Comparison of ENCODE assay signal across 8 cellular contexts in the genomic region with DNA sequence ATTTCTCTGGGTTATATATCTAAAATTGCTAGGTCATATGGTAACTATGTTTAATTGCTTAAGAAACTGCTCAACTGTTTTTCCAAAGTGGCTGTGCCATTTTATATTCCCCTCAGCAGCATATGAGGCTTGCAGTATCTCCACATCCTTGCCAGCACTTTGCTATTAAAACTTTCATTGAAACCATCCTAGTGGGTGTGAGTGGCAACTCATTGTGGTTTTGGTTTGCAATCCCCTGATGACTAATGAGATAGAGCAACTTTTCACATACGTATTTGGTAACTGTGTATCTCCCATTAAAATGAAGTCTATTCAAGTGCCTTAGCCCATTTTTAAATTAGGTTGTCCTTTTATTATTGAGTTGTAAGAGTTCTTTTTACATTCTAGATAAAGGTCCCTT. TPM values are rescaled to one million over a fixed set of nuclear protein-coding genes. Genes with fewer than 3 reads are reported as not detected.
DNase-seq lines count a peak whose midpoint lies in the region; ATAC-seq and TF ChIP-seq lines count a peak whose summit lies in the region.

No MANE protein-coding gene starts in this region.

- CTCF ChIA-PET in activated B cell treated with CpG ODN at 0.5 μM for 24 hours (lab: Charles Lee) = no interaction called here

- peak overlapping the region in 3 of 11 experiments; percentile 37 to 56 (median 44); a peak in 4 of 22 replicates for H3K9ac ChIP-seq in BLaER1 treated with 17β-estradiol and CSF1 and Interleukin-3, amounts not matched to agents 10 nM and 100 nM

- POLR2A ChIA-PET in activated B cell treated with CpG ODN at 0.5 μM for 24 hours (lab: Charles Lee) = interaction anchor here (1.8 kb wide), 1 partner anchor 113 kb away, joined by 4 read pairs; a partner anchor contains a TSS

- DNase-seq in activated B cell treated with CpG ODN at 0.5 μM for 24 hours (no peak), left lung (no peak), spleen (no peak), DMS114 treated with DMSO at 0.1 percent for 48 hours (lab: John Stamatoyannopoulos, UW; ENCODE audit: unreplicated experiment) (no peak)

- H3K36me3 ChIP-seq in BLaER1 treated with 17β-estradiol and CSF1 and Interleukin-3, amounts not matched to agents 10 nM and 100 nM = peaks cover 41 to 58% (median 45%) of the 10 kb centered on the region in 11 experiments
- H3K36me3 ChIP-seq in left lung (peaks cover 0 to 27% of the 10 kb centered on the region in 2 donors), spleen (peaks cover 0 to 43% (median 23%) of the 10 kb centered on the region in 6 donors)

- ATAC-seq in GM19324 (IDR thresholded peaks at IDR 0.05; ENCODE audit: low FRiP score, unreplicated experiment) = peak; percentile 73
- ATAC-seq in HG03442 (IDR thresholded peaks at IDR 0.05; ENCODE audit: unreplicated experiment) = peak; percentile 98
- peak; percentile 92 for ATAC-seq in activated B cell treated with CpG ODN at 0.5 μM for 24 hours (ENCODE audit: low read depth)
- ATAC-seq in left lung = peak; percentile 69
- no peak for ATAC-seq in GM19397 (IDR thresholded peaks at IDR 0.05; ENCODE audit: unreplicated experiment)

- no peaks in the 10 kb centered on the region for H3K9me3 Mint-ChIP-seq in activated B cell treated with CpG ODN at 0.5 μM for 24 hours

- H3K4me3 ChIP-seq in BLaER1 treated with 17β-estradiol and CSF1 and Interleukin-3, amounts not matched to agents 10 nM and 100 nM = no peak overlapping the region
- H3K4me3 ChIP-seq in left lung (no peak overlapping the region), spleen (no peak overlapping the region)

- intact Hi-C loops in activated B cell treated with CpG ODN at 0.5 μM for 24 hours (cut with micrococcal nuclease) = loop anchor here (2.0 kb wide), 1 partner anchor 17 kb away; a partner anchor contains a TSS
- intact Hi-C loops in left lung (cut with DNase I) = no loop called here
- intact Hi-C loops in spleen (cut with DNase I; ENCODE audit: low total_unique reads) = no loop called here

- H3K4me2 ChIP-seq in BLaER1 treated with 17β-estradiol and CSF1 and Interleukin-3, amounts not matched to agents 10 nM and 100 nM = peak overlapping the region; percentile 21 to 84 (median 57); a peak in 16 of 22 replicates

- TF ChIP-seq POLR2A in spleen (IDR thresholded peaks at IDR 0.05) = no peak

- WGBS in spleen, 5 donors = 15 to 38% (median 29%) methylated on average over 1 of the region's 1 CpG

- H3K36me3 Mint-ChIP-seq in activated B cell treated with CpG ODN at 0.5 μM for 24 hours (ENCODE audit: low read depth) = peaks cover 38% of the 10 kb centered on the region

- H3K27me3 ChIP-seq in BLaER1 treated with 17β-estradiol and CSF1 and Interleukin-3, amounts not matched to agents 10 nM and 100 nM = no peaks in the 10 kb centered on the region
- H3K27me3 ChIP-seq in left lung = no peaks in the 10 kb centered on the region
- H3K27me3 ChIP-seq in spleen (replicated peaks in 1 of 7) = no peaks in the 10 kb centered on the region

- peaks cover 26 to 62% (median 41%) of the 10 kb centered on the region in 10 experiments for H3K4me1 ChIP-seq in BLaER1 treated with 17β-estradiol and CSF1 and Interleukin-3, amounts not matched to agents 10 nM and 100 nM
- H3K4me1 ChIP-seq in left lung (peaks cover 12 to 32% of the 10 kb centered on the region in 2 donors), spleen (peaks cover 0 to 66% (median 28%) of the 10 kb centered on the region in 6 donors)

- no peak for TF ChIP-seq CTCF in activated B cell treated with CpG ODN at 0.5 μM for 24 hours (IDR thresholded peaks at IDR 0.05)
- no peak for TF ChIP-seq CTCF in left lung (IDR thresholded peaks at IDR 0.05)
- no peak for TF ChIP-seq CTCF in spleen (IDR thresholded peaks at IDR 0.05 in 8 of 11, conservative IDR thresholded peaks at IDR 0.05 in 3 of 11)

- peak overlapping the region; percentile 46 for H3K27ac Mint-ChIP-seq in activated B cell treated with CpG ODN at 0.5 μM for 24 hours

- no peaks in the 10 kb centered on the region for H3K9me3 ChIP-seq in BLaER1 treated with 17β-estradiol and CSF1 and Interleukin-3, amounts not matched to agents 10 nM and 100 nM (replicated peaks in 1 of 11)
- no peaks in the 10 kb centered on the region for H3K9me3 ChIP-seq in left lung
- H3K9me3 ChIP-seq in spleen = no peaks in the 10 kb centered on the region

- H3K4me1 Mint-ChIP-seq in activated B cell treated with CpG ODN at 0.5 μM for 24 hours = peaks cover 31% of the 10 kb centered on the region

- H3K27me3 Mint-ChIP-seq in activated B cell treated with CpG ODN at 0.5 μM for 24 hours = no peaks in the 10 kb centered on the region

- no peak overlapping the region for H3K4me3 Mint-ChIP-seq in activated B cell treated with CpG ODN at 0.5 μM for 24 hours

- peaks cover 31 to 96% (median 65%) of the 10 kb centered on the region in 11 experiments; a peak in 21 of 22 replicates for H4K20me1 ChIP-seq in BLaER1 treated with 17β-estradiol and CSF1 and Interleukin-3, amounts not matched to agents 10 nM and 100 nM

- peak overlapping the region in 10 of 11 experiments; percentile 36 to 85 (median 66); a peak in 18 of 22 replicates for H3K27ac ChIP-seq in BLaER1 treated with 17β-estradiol and CSF1 and Interleukin-3, amounts not matched to agents 10 nM and 100 nM
- H3K27ac ChIP-seq in left lung = no peak overlapping the region
- H3K27ac ChIP-seq in spleen = peak overlapping the region in 4 of 8 donors; percentile 2 to 50 (median 26)

RNA-seq across cellular contexts. Expression of a gene that starts 17.3 kb away (rescaled TPM):
- total RNA-seq in activated B cell treated with CpG ODN at 0.5 μM for 24 hours (72.9 and 76.4 TPM in 2 replicates), left lung (10 to 100 TPM; 54.2 to 71.4 TPM), spleen (10 to 100 TPM; 39.3 to 74.4 (median 61.0) TPM)
- polyA plus RNA-seq in spleen = 10 to 100 TPM in 1 of 3 donors, 1 to 10 TPM in 2; 8.5 to 10.4 (median 9.2) TPM

Comparison
In these comparisons a context has a peak if more than half of its experiments do, and no peak if none do; other contexts are left out.
1. H3K27ac ChIP-seq: peak in BLaER1 treated with 17β-estradiol and CSF1 and Interleukin-3, amounts not matched to agents 10 nM and 100 nM (10 of 11); none in left lung (0 of 2).